2 cellular contexts compared by ENCODE assay signal in the genomic region with DNA sequence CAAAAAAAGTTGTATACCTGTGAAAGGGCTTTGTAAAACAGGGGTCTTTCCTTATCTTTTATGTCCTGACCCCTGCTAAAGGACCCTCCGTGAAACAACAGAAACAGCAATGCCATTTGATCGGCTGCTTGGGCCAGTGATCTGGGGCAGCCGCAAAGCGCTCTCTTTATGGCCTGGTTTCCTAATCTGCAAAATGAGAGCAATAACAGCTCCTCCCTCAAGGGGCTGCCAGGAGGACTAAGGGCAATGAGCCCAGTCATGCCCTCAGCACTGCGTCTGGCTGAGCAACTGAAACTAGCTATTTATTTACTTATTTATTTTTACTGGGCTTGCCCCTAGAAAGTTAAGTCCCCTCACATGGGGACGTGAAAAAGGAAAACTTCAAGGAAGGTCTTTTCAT.
TF ChIP-seq lines count a peak whose summit lies in the region.

No MANE protein-coding gene starts in this region.

TF ChIP-seq in liver, 16 proteins besides CTCF, POLR2A, EP300 and RAD21:
- TF ChIP-seq, protein P1, sequence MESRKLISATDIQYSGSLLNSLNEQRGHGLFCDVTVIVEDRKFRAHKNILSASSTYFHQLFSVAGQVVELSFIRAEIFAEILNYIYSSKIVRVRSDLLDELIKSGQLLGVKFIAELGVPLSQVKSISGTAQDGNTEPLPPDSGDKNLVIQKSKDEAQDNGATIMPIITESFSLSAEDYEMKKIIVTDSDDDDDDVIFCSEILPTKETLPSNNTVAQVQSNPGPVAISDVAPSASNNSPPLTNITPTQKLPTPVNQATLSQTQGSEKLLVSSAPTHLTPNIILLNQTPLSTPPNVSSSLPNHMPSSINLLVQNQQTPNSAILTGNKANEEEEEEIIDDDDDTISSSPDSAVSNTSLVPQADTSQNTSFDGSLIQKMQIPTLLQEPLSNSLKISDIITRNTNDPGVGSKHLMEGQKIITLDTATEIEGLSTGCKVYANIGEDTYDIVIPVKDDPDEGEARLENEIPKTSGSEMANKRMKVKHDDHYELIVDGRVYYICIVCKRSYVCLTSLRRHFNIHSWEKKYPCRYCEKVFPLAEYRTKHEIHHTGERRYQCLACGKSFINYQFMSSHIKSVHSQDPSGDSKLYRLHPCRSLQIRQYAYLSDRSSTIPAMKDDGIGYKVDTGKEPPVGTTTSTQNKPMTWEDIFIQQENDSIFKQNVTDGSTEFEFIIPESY (IDR thresholded peaks at IDR 0.05) = peak; percentile 42
- TF ChIP-seq YY1 (IDR thresholded peaks at IDR 0.05) = peak; percentile 87
- no peak for TF ChIP-seq NR2F2 (IDR thresholded peaks at IDR 0.05)
- peak; percentile 75 for TF ChIP-seq TAF1 (conservative IDR thresholded peaks at IDR 0.05)
- TF ChIP-seq, protein P2, sequence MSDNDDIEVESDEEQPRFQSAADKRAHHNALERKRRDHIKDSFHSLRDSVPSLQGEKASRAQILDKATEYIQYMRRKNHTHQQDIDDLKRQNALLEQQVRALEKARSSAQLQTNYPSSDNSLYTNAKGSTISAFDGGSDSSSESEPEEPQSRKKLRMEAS (IDR thresholded peaks at IDR 0.05) = peak; percentile 56
- peak; percentile 59 for TF ChIP-seq SP1 (IDR thresholded peaks at IDR 0.05)
- TF ChIP-seq GABPA (IDR thresholded peaks at IDR 0.05 in 1 of 2, conservative IDR thresholded peaks at IDR 0.05 in 1 of 2) = no peak
- peak in 1 of 2 donors; percentile 45 for TF ChIP-seq JUND (IDR thresholded peaks at IDR 0.05)
- TF ChIP-seq, protein P3, sequence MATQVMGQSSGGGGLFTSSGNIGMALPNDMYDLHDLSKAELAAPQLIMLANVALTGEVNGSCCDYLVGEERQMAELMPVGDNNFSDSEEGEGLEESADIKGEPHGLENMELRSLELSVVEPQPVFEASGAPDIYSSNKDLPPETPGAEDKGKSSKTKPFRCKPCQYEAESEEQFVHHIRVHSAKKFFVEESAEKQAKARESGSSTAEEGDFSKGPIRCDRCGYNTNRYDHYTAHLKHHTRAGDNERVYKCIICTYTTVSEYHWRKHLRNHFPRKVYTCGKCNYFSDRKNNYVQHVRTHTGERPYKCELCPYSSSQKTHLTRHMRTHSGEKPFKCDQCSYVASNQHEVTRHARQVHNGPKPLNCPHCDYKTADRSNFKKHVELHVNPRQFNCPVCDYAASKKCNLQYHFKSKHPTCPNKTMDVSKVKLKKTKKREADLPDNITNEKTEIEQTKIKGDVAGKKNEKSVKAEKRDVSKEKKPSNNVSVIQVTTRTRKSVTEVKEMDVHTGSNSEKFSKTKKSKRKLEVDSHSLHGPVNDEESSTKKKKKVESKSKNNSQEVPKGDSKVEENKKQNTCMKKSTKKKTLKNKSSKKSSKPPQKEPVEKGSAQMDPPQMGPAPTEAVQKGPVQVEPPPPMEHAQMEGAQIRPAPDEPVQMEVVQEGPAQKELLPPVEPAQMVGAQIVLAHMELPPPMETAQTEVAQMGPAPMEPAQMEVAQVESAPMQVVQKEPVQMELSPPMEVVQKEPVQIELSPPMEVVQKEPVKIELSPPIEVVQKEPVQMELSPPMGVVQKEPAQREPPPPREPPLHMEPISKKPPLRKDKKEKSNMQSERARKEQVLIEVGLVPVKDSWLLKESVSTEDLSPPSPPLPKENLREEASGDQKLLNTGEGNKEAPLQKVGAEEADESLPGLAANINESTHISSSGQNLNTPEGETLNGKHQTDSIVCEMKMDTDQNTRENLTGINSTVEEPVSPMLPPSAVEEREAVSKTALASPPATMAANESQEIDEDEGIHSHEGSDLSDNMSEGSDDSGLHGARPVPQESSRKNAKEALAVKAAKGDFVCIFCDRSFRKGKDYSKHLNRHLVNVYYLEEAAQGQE (IDR thresholded peaks at IDR 0.05) = peak; percentile 84
- TF ChIP-seq RXRA (IDR thresholded peaks at IDR 0.05) = peak; percentile 61 to 83
- TF ChIP-seq HNF4A (conservative IDR thresholded peaks at IDR 0.05) = peak; percentile 80 to 86
- TF ChIP-seq, protein P4, sequence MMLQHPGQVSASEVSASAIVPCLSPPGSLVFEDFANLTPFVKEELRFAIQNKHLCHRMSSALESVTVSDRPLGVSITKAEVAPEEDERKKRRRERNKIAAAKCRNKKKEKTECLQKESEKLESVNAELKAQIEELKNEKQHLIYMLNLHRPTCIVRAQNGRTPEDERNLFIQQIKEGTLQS (IDR thresholded peaks at IDR 0.05) = no peak
- peak; percentile 15 for TF ChIP-seq FOXA1 (IDR thresholded peaks at IDR 0.05)
- no peak for TF ChIP-seq HNF4G (IDR thresholded peaks at IDR 0.05)
- TF ChIP-seq EGR1 (IDR thresholded peaks at IDR 0.05; ENCODE audit: low read depth in 2 of 2) = no peak
- peak; percentile 51 for TF ChIP-seq FOXA2 (IDR thresholded peaks at IDR 0.05)

TF ChIP-seq in HepG2, 621 proteins besides CTCF, POLR2A, EP300 and RAD21:
- TF ChIP-seq PHB2 (IDR thresholded peaks at IDR 0.05; ENCODE audit: partially characterized antibody) (no peak), MED1 (CRISPR knock-in tag; IDR thresholded peaks at IDR 0.05) (no peak), ZNF788 (CRISPR knock-in tag; IDR thresholded peaks at IDR 0.05; ENCODE audit: borderline replicate concordance) (no peak), ZSCAN12 (CRISPR knock-in tag; IDR thresholded peaks at IDR 0.05) (no peak), ATF7-NPFF (CRISPR knock-in tag; IDR thresholded peaks at IDR 0.05; ENCODE audit: low read depth) (no peak), ZNF317 (CRISPR knock-in tag; IDR thresholded peaks at IDR 0.05) (no peak), TEAD3 (CRISPR knock-in tag; optimal IDR thresholded peaks at IDR 0.05; ENCODE audit: borderline replicate concordance) (no peak), FOXC1 (CRISPR knock-in tag; IDR thresholded peaks at IDR 0.05; ENCODE audit: borderline replicate concordance) (no peak), ZNF383 (CRISPR knock-in tag; IDR thresholded peaks at IDR 0.05; ENCODE audit: borderline replicate concordance) (no peak), CCDC6 (CRISPR knock-in tag; IDR thresholded peaks at IDR 0.05) (no peak)
- TF ChIP-seq, protein P5, sequence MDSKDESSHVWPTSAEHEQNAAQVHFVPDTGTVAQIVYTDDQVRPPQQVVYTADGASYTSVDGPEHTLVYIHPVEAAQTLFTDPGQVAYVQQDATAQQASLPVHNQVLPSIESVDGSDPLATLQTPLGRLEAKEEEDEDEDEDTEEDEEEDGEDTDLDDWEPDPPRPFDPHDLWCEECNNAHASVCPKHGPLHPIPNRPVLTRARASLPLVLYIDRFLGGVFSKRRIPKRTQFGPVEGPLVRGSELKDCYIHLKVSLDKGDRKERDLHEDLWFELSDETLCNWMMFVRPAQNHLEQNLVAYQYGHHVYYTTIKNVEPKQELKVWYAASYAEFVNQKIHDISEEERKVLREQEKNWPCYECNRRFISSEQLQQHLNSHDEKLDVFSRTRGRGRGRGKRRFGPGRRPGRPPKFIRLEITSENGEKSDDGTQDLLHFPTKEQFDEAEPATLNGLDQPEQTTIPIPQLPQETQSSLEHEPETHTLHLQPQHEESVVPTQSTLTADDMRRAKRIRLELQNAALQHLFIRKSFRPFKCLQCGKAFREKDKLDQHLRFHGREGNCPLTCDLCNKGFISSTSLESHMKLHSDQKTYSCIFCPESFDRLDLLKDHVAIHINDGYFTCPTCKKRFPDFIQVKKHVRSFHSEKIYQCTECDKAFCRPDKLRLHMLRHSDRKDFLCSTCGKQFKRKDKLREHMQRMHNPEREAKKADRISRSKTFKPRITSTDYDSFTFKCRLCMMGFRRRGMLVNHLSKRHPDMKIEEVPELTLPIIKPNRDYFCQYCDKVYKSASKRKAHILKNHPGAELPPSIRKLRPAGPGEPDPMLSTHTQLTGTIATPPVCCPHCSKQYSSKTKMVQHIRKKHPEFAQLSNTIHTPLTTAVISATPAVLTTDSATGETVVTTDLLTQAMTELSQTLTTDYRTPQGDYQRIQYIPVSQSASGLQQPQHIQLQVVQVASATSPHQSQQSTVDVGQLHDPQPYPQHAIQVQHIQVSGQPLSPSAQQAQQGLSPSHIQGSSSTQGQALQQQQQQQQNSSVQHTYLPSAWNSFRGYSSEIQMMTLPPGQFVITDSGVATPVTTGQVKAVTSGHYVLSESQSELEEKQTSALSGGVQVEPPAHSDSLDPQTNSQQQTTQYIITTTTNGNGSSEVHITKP (CRISPR knock-in tag; IDR thresholded peaks at IDR 0.05; ENCODE audit: low read depth) = no peak
- TF ChIP-seq, protein P6, sequence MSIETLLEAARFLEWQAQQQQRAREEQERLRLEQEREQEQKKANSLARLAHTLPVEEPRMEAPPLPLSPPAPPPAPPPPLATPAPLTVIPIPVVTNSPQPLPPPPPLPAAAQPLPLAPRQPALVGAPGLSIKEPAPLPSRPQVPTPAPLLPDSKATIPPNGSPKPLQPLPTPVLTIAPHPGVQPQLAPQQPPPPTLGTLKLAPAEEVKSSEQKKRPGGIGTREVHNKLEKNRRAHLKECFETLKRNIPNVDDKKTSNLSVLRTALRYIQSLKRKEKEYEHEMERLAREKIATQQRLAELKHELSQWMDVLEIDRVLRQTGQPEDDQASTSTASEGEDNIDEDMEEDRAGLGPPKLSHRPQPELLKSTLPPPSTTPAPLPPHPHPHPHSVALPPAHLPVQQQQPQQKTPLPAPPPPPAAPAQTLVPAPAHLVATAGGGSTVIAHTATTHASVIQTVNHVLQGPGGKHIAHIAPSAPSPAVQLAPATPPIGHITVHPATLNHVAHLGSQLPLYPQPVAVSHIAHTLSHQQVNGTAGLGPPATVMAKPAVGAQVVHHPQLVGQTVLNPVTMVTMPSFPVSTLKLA (IDR thresholded peaks at IDR 0.05) = no peak
- TF ChIP-seq, protein P7, sequence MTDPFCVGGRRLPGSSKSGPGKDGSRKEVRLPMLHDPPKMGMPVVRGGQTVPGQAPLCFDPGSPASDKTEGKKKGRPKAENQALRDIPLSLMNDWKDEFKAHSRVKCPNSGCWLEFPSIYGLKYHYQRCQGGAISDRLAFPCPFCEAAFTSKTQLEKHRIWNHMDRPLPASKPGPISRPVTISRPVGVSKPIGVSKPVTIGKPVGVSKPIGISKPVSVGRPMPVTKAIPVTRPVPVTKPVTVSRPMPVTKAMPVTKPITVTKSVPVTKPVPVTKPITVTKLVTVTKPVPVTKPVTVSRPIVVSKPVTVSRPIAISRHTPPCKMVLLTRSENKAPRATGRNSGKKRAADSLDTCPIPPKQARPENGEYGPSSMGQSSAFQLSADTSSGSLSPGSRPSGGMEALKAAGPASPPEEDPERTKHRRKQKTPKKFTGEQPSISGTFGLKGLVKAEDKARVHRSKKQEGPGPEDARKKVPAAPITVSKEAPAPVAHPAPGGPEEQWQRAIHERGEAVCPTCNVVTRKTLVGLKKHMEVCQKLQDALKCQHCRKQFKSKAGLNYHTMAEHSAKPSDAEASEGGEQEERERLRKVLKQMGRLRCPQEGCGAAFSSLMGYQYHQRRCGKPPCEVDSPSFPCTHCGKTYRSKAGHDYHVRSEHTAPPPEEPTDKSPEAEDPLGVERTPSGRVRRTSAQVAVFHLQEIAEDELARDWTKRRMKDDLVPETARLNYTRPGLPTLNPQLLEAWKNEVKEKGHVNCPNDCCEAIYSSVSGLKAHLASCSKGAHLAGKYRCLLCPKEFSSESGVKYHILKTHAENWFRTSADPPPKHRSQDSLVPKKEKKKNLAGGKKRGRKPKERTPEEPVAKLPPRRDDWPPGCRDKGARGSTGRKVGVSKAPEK (CRISPR knock-in tag; IDR thresholded peaks at IDR 0.05; ENCODE audit: borderline replicate concordance) = no peak
